ENCODE assay signal across 20 cellular contexts in the genomic region with DNA sequence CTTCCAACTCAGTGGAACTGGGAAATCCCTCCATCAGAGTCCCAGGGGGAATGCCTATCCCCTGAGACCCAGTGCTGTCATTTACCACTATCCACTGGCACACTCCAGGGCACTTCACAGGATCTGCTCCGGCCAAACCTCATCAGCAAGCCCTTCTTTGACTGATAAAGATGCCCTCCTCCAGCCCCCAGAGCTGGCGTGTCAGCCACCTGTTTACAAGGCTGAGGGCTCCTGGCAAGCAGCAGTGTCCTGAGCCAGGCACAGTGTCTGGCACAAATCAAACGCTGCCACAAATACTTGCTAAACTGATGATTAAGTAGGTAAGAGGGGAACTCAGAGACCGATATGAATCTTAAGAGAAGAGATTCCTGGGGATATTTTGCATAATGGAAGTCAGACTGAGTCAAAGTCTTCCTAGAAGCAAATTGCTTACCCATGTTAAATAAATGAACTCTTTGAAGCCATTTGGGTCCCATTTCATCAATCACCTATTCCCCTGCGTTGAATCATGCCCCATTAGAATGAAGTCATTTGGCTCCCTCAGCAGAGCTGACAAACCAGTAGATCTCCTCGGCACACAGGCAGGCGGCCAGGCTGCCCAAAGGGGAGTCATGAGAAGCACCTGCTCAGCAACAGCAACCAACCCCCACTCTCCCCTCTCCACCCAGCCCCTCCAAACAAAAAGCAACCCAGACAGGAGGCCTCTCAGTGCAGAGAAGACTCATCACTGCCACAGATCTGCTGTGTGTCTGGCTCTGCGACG.
DNase-seq lines count a peak whose midpoint lies in the region; ATAC-seq lines count a peak whose summit lies in the region.
"Had no signal": no experiment of that assay in that cellular context is flagged by ENCODE, and none has a peak within 500 bp of the region (broad histone marks: within the 10 kb centered on the region; RNA-seq: fewer than 3 reads in every experiment).

No MANE protein-coding gene starts in this region.

- H3K27me3 ChIP-seq in mesenchymal stem cell (ENCODE audit: control insufficient read depth in 1 of 2, insufficient read depth in 1 of 2, low read length in 2 of 2) = no peaks in the 10 kb centered on the region
- H3K27me3 ChIP-seq: ovary, stomach had no signal

- H3K4me2 ChIP-seq in mesenchymal stem cell (ENCODE audit: low read length, poor library complexity, severe bottlenecking) = no peak overlapping the region

- H3K18ac ChIP-seq in mesenchymal stem cell (ENCODE audit: low read depth in 1 of 2, low read length in 2 of 2) = no peak overlapping the region

- ATAC-seq in Right ventricle myocardium inferior = peak; percentile 63
- no peak for ATAC-seq in GM21423 (IDR thresholded peaks at IDR 0.05; ENCODE audit: unreplicated experiment)
- ATAC-seq in GM21786 (IDR thresholded peaks at IDR 0.05; ENCODE audit: unreplicated experiment) = no peak
- ATAC-seq: activated naive CD8-positive, alpha-beta T cell treated with anti-CD3 and anti-CD28 coated beads, Interleukin-2, amount 50 U/mL, for 24 hours had no signal

- peak overlapping the region; percentile 5 for H3K27ac Mint-ChIP-seq in dendritic cell treated with granulocyte-macrophage colony-stimulating factor and Interleukin-4, amounts not matched to agents 40 ng/mL and 50 ng/mL, for 4 days

- no peak overlapping the region for H3K23ac ChIP-seq in mesenchymal stem cell (ENCODE audit: low read length in 2 of 2)

- H3K4me1 Mint-ChIP-seq in dendritic cell treated with granulocyte-macrophage colony-stimulating factor and Interleukin-4, amounts not matched to agents 40 ng/mL and 50 ng/mL, for 4 days (ENCODE audit: low read depth) = peaks cover 16% of the 10 kb centered on the region

- no peaks in the 10 kb centered on the region for H3K9me3 Mint-ChIP-seq in dendritic cell treated with granulocyte-macrophage colony-stimulating factor and Interleukin-4, amounts not matched to agents 40 ng/mL and 50 ng/mL, for 4 days
- H3K9me3 Mint-ChIP-seq: activated naive CD8-positive, alpha-beta T cell treated with anti-CD3 and anti-CD28 coated beads, Interleukin-2, amount 50 U/mL, for 24 hours had no signal

- H3K36me3 ChIP-seq in mesenchymal stem cell (ENCODE audit: control insufficient read depth in 1 of 2, insufficient read depth in 2 of 2, low read depth in 1 of 2, low read length in 2 of 2) = peaks cover 11 to 16% of the 10 kb centered on the region in 2 experiments
- H3K36me3 ChIP-seq: ovary had no signal

- H3K14ac ChIP-seq in mesenchymal stem cell (ENCODE audit: low read length in 2 of 2) = no peak overlapping the region

- H2AFZ ChIP-seq in mesenchymal stem cell (ENCODE audit: low read depth, low read length) = no peak overlapping the region

- H3K27ac ChIP-seq in mesenchymal stem cell (ENCODE audit: low read length, poor library complexity, severe bottlenecking) = no peak overlapping the region
- H3K27ac ChIP-seq: epithelial cell of prostate, ovary had no signal

- H4K91ac ChIP-seq in mesenchymal stem cell (ENCODE audit: low read length) = no peak overlapping the region

- no peak overlapping the region for H2BK5ac ChIP-seq in mesenchymal stem cell (ENCODE audit: low read depth, low read length, poor library complexity, severe bottlenecking)

- H2BK15ac ChIP-seq in mesenchymal stem cell (ENCODE audit: low read depth, poor library complexity, severe bottlenecking) = peak overlapping the region; percentile 4

- H3K4me3 ChIP-seq in mesenchymal stem cell (ENCODE audit: insufficient read depth in 1 of 2, low read depth in 1 of 2, low read length in 2 of 2) = no peak overlapping the region
- H3K4me3 ChIP-seq: ovary, stomach had no signal

- H4K8ac ChIP-seq in mesenchymal stem cell (ENCODE audit: low read length) = no peak overlapping the region

- no peaks in the 10 kb centered on the region for H3K9me3 ChIP-seq in mesenchymal stem cell (ENCODE audit: control insufficient read depth, low read length)
- H3K9me3 ChIP-seq: ovary, stomach had no signal

- peaks cover 12% of the 10 kb centered on the region for H3K79me1 ChIP-seq in mesenchymal stem cell (replicated peaks; ENCODE audit: low read length, poor library complexity, severe bottlenecking)

- H3K27me3 Mint-ChIP-seq in dendritic cell treated with granulocyte-macrophage colony-stimulating factor and Interleukin-4, amounts not matched to agents 40 ng/mL and 50 ng/mL, for 4 days = no peaks in the 10 kb centered on the region
- H3K27me3 Mint-ChIP-seq: activated naive CD8-positive, alpha-beta T cell treated with anti-CD3 and anti-CD28 coated beads, Interleukin-2, amount 50 U/mL, for 24 hours had no signal

- no peak overlapping the region for H3K4me3 Mint-ChIP-seq in dendritic cell treated with granulocyte-macrophage colony-stimulating factor and Interleukin-4, amounts not matched to agents 40 ng/mL and 50 ng/mL, for 4 days
- H3K4me3 Mint-ChIP-seq: activated naive CD8-positive, alpha-beta T cell treated with anti-CD3 and anti-CD28 coated beads, Interleukin-2, amount 50 U/mL, for 24 hours had no signal

- 98% methylated on average over 9 of the region's 9 CpGs for WGBS in mesenchymal stem cell

- peak; percentile 64 for DNase-seq in Right ventricle myocardium inferior (ENCODE audit: missing footprints)
- DNase-seq in cardiac septum (ENCODE audit: low spot score) = no peak
- DNase-seq in mesenchymal stem cell = no peak
- DNase-seq in ecto neural progenitor cell (ENCODE audit: low spot score) = no peak
- no peak for DNase-seq in stimulated activated CD4-positive, alpha-beta T cell treated with anti-CD3 and anti-CD28 coated beads, Interleukin-4, amount 100 ng/mL, for 24 hours
- DNase-seq: activated CD4-positive, alpha-beta T cell treated with anti-CD3 and anti-CD28 coated beads for 48 hours; activated naive CD8-positive, alpha-beta T cell treated with anti-CD3 and anti-CD28 coated beads, Interleukin-2, amount 50 U/mL, for 24 hours; COR-L47; KBM-7; kidney; NCI-H1105 treated with DMSO at 0.1 percent for 48 hours; NCI-H2227 treated with DMSO at 0.1 percent for 48 hours; ovary; stimulated activated CD4-positive, alpha-beta T cell treated with anti-CD3 and anti-CD28 coated beads, Interleukin-12 subunit alpha, Interleukin-12 subunit beta, amount 100 ng/mL, for 4 hours; stomach; T-helper 9 cell had no signal

- no peak overlapping the region for H2AK5ac ChIP-seq in mesenchymal stem cell (ENCODE audit: low read length, severe bottlenecking)

- H3K4me1 ChIP-seq in mesenchymal stem cell (ENCODE audit: control insufficient read depth, insufficient read depth, low read depth, low read length) = peaks cover 2% of the 10 kb centered on the region

- no peak overlapping the region for H3K4ac ChIP-seq in mesenchymal stem cell (ENCODE audit: low read depth in 1 of 2, low read length in 2 of 2)

- intact Hi-C loops in Right ventricle myocardium inferior (cut with DNase I) (no loop called here), cardiac septum (cut with DNase I) (no loop called here)
- intact Hi-C loops in dendritic cell treated with granulocyte-macrophage colony-stimulating factor and Interleukin-4, amounts not matched to agents 40 ng/mL and 50 ng/mL, for 4 days (cut with micrococcal nuclease) = no loop called here

- H2BK12ac ChIP-seq in mesenchymal stem cell (ENCODE audit: low read length in 2 of 2) = no peak overlapping the region

- H3K9ac ChIP-seq in mesenchymal stem cell (ENCODE audit: low read length) = no peak overlapping the region

- peaks cover 42% of the 10 kb centered on the region for H3K36me3 Mint-ChIP-seq in dendritic cell treated with granulocyte-macrophage colony-stimulating factor and Interleukin-4, amounts not matched to agents 40 ng/mL and 50 ng/mL, for 4 days (ENCODE audit: low read depth)

- H2BK120ac ChIP-seq in mesenchymal stem cell (ENCODE audit: low read depth, low read length) = no peak overlapping the region
